Comparison of ENCODE assay signal across 38 cellular contexts in the genomic region with DNA sequence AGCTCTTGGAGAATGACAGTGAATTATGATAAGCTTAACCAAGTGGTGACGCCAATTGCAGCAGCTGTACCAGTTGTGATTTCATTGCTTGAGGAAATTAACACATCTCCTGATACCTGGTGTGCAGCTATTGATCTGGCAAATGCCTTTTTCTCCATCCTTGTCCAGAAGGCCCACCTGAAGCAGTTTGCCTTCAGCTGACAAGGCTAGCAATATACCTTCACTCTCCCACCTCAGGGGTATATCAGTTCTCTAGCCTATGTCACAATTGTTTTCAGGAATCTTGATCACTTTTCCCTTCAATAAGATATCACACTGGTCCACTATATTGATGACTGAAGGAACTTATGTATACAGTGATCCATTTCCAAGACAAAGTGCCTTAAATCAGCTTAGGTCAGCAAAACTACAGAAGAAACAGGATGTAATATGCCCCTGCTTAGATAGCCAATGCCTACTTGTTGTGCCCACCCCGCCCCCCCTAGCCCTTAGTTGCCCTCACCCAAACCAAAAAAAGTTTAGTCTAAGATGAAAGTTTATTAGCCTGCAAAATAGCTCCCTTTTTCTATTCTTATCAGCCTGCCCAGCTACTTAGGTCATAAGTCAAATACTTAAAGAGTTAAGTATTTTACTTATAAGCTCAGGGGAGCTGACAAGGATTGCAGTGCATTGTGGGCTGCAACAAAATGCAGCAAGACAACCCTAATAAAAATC. TPM values are rescaled to one million over a fixed set of nuclear protein-coding genes. Genes with fewer than 3 reads are reported as not detected.
"Had no signal": no experiment of that assay in that cellular context is flagged by ENCODE, and none has a peak within 500 bp of the region (broad histone marks: within the 10 kb centered on the region; RNA-seq: fewer than 3 reads in every experiment).

No MANE protein-coding gene starts in this region.

- H3K27me3 Mint-ChIP-seq: activated CD4-positive, alpha-beta T cell treated with anti-CD3 and anti-CD28 coated beads for 36 hours; activated naive CD8-positive, alpha-beta T cell treated with anti-CD3 and anti-CD28 coated beads for 36 hours; T-helper 17 cell had no signal

- FAIRE-seq: colon, endometrium, endothelial cell of umbilical vein had no signal

- H3K27ac Mint-ChIP-seq: activated CD4-positive, alpha-beta memory T cell treated with anti-CD3 and anti-CD28 coated beads for 36 hours; activated CD4-positive, alpha-beta T cell treated with anti-CD3 and anti-CD28 coated beads for 36 hours; activated CD4-positive, alpha-beta T cell treated with anti-CD3 and anti-CD28 coated beads, Interleukin-2, amount 10 ng/mL, durations not matched to agents 24 days and 14 days; activated CD8-positive, alpha-beta memory T cell treated with anti-CD3 and anti-CD28 coated beads, Interleukin-2, amount 10 ng/mL, durations not matched to agents 7 days and 5 days; activated CD8-positive, alpha-beta T cell treated with anti-CD3 and anti-CD28 coated beads, Interleukin-2, amount 10 ng/mL, durations not matched to agents 7 days and 5 days; activated naive CD4-positive, alpha-beta T cell treated with anti-CD3 and anti-CD28 coated beads for 36 hours; activated naive CD4-positive, alpha-beta T cell treated with anti-CD3 and anti-CD28 coated beads, Interleukin-2, amount 50 U/mL, for 24 hours; activated naive CD8-positive, alpha-beta T cell treated with anti-CD3 and anti-CD28 coated beads for 36 hours; activated naive CD8-positive, alpha-beta T cell treated with anti-CD3 and anti-CD28 coated beads, Interleukin-2, amount 50 U/mL, for 24 hours; activated T-helper 1 cell treated with anti-CD3 and anti-CD28 coated beads, Interleukin-12 subunit alpha, Interleukin-12 subunit beta, Interleukin-2, Interleukin-4 antibody, amounts not matched to agents 30 ng/mL and 10 ng/mL and 1 ng/mL, durations not matched to agents 14 hours and 24 hours and 36 hours; activated T-helper 2 cell treated with anti-CD3 and anti-CD28 coated beads, Interferon-gamma antibody, Interleukin-2, Interleukin-4, amounts not matched to agents 10 μg/mL and 5 μg/mL and 100 μg/mL, durations not matched to agents 14 hours and 24 hours and 36 hours; T-helper 17 cell had no signal

- H3K9me3 Mint-ChIP-seq: activated CD4-positive, alpha-beta T cell treated with anti-CD3 and anti-CD28 coated beads, Interleukin-2, amount 10 ng/mL, durations not matched to agents 24 days and 14 days; activated naive CD4-positive, alpha-beta T cell treated with anti-CD3 and anti-CD28 coated beads for 36 hours; activated naive CD8-positive, alpha-beta T cell treated with anti-CD3 and anti-CD28 coated beads for 36 hours; activated T-helper 1 cell treated with anti-CD3 and anti-CD28 coated beads, Interleukin-12 subunit alpha, Interleukin-12 subunit beta, Interleukin-2, Interleukin-4 antibody, amounts not matched to agents 30 ng/mL and 10 ng/mL and 1 ng/mL, durations not matched to agents 14 hours and 24 hours and 36 hours; activated T-helper 2 cell treated with anti-CD3 and anti-CD28 coated beads, Interferon-gamma antibody, Interleukin-2, Interleukin-4, amounts not matched to agents 10 μg/mL and 5 μg/mL and 100 μg/mL, durations not matched to agents 14 hours and 24 hours and 36 hours had no signal

- H3K4me3 Mint-ChIP-seq: activated CD4-positive, alpha-beta memory T cell treated with anti-CD3 and anti-CD28 coated beads for 36 hours; activated CD4-positive, alpha-beta T cell treated with anti-CD3 and anti-CD28 coated beads for 36 hours; activated CD4-positive, alpha-beta T cell treated with anti-CD3 and anti-CD28 coated beads, Interleukin-2, amount 10 ng/mL, durations not matched to agents 24 days and 14 days; activated CD8-positive, alpha-beta memory T cell treated with anti-CD3 and anti-CD28 coated beads, Interleukin-2, amount 10 ng/mL, durations not matched to agents 7 days and 5 days; activated CD8-positive, alpha-beta T cell treated with anti-CD3 and anti-CD28 coated beads, Interleukin-2, amount 10 ng/mL, durations not matched to agents 7 days and 5 days; activated naive CD4-positive, alpha-beta T cell treated with anti-CD3 and anti-CD28 coated beads for 36 hours; activated naive CD4-positive, alpha-beta T cell treated with anti-CD3 and anti-CD28 coated beads, Interleukin-2, amount 50 U/mL, for 24 hours; activated naive CD8-positive, alpha-beta T cell treated with anti-CD3 and anti-CD28 coated beads for 36 hours; activated naive CD8-positive, alpha-beta T cell treated with anti-CD3 and anti-CD28 coated beads, Interleukin-2, amount 50 U/mL, for 24 hours; activated T-helper 1 cell treated with anti-CD3 and anti-CD28 coated beads, Interleukin-12 subunit alpha, Interleukin-12 subunit beta, Interleukin-2, Interleukin-4 antibody, amounts not matched to agents 30 ng/mL and 10 ng/mL and 1 ng/mL, durations not matched to agents 14 hours and 24 hours and 36 hours; T-helper 17 cell had no signal

- H3K4me1 Mint-ChIP-seq: activated CD4-positive, alpha-beta T cell treated with anti-CD3 and anti-CD28 coated beads for 36 hours; activated CD4-positive, alpha-beta T cell treated with anti-CD3 and anti-CD28 coated beads, Interleukin-2, amount 10 ng/mL, durations not matched to agents 24 days and 14 days; activated CD8-positive, alpha-beta memory T cell treated with anti-CD3 and anti-CD28 coated beads, Interleukin-2, amount 10 ng/mL, durations not matched to agents 7 days and 5 days; activated naive CD4-positive, alpha-beta T cell treated with anti-CD3 and anti-CD28 coated beads, Interleukin-2, amount 50 U/mL, for 24 hours; activated naive CD8-positive, alpha-beta T cell treated with anti-CD3 and anti-CD28 coated beads for 36 hours; activated naive CD8-positive, alpha-beta T cell treated with anti-CD3 and anti-CD28 coated beads, Interleukin-2, amount 50 U/mL, for 24 hours; T-helper 17 cell had no signal

- H3K4me3 ChIP-seq: adrenal gland, body of pancreas, esophagus squamous epithelium, gastroesophageal sphincter, heart right ventricle had no signal

- DNase-seq: activated CD4-positive, alpha-beta memory T cell treated with anti-CD3 and anti-CD28 coated beads for 36 hours; activated CD4-positive, alpha-beta T cell treated with anti-CD3 and anti-CD28 coated beads for 36 hours; activated CD4-positive, alpha-beta T cell treated with anti-CD3 and anti-CD28 coated beads, Interleukin-2, amount 10 ng/mL, durations not matched to agents 24 days and 14 days; activated CD4-positive, CD25-positive, alpha-beta regulatory T cell; activated CD4-positive, CD25-positive, alpha-beta regulatory T cell treated with anti-CD3 and anti-CD28 coated beads, Interleukin-2, amount 50 U/mL, for 72 hours; activated CD8-positive, alpha-beta memory T cell treated with anti-CD3 and anti-CD28 coated beads, Interleukin-2, amount 10 ng/mL, durations not matched to agents 7 days and 5 days; activated CD8-positive, alpha-beta memory T cell treated with anti-CD3 and anti-CD28 coated beads, Interleukin-2, amount 50 U/mL, for 4 hours; activated CD8-positive, alpha-beta T cell treated with anti-CD3 and anti-CD28 coated beads, Interleukin-2, amount 10 ng/mL, durations not matched to agents 7 days and 5 days; activated effector memory CD4-positive, alpha-beta T cell treated with anti-CD3 and anti-CD28 coated beads, Interleukin-2, amount 50 U/mL, for 16 hours; activated naive CD4-positive, alpha-beta T cell treated with anti-CD3 and anti-CD28 coated beads for 36 hours; activated naive CD8-positive, alpha-beta T cell treated with anti-CD3 and anti-CD28 coated beads for 36 hours; activated naive CD8-positive, alpha-beta T cell treated with anti-CD3 and anti-CD28 coated beads, Interleukin-2, amount 50 U/mL, for 24 hours; activated T-cell treated with anti-CD3 and anti-CD28 coated beads, Interleukin-2, amount 50 U/mL, for 1 hour; activated T-cell treated with anti-CD3 and anti-CD28 coated beads, Interleukin-2, amount 50 U/mL, for 48 hours; adrenal gland; amygdala; aorta; body of pancreas; caudate nucleus; effector CD8-positive, alpha-beta T cell; esophagus squamous epithelium; foreskin melanocyte; heart right ventricle; T-helper 17 cell had no signal

- H3K4me1 ChIP-seq: adrenal gland, body of pancreas, esophagus squamous epithelium, gastroesophageal sphincter had no signal

- H3K9me3 ChIP-seq: adrenal gland, body of pancreas, esophagus squamous epithelium had no signal

- ATAC-seq: activated CD4-positive, alpha-beta T cell treated with anti-CD3 and anti-CD28 coated beads for 36 hours; activated CD8-positive, alpha-beta memory T cell treated with anti-CD3 and anti-CD28 coated beads, Interleukin-2, amount 10 ng/mL, durations not matched to agents 7 days and 5 days; activated CD8-positive, alpha-beta T cell treated with anti-CD3 and anti-CD28 coated beads, Interleukin-2, amount 10 ng/mL, durations not matched to agents 7 days and 5 days; activated naive CD8-positive, alpha-beta T cell treated with anti-CD3 and anti-CD28 coated beads, Interleukin-2, amount 50 U/mL, for 24 hours; body of pancreas; gastroesophageal sphincter; heart right ventricle; T-helper 17 cell had no signal

- H3K27me3 ChIP-seq: adrenal gland, body of pancreas, esophagus squamous epithelium, heart right ventricle had no signal

- H3K36me3 ChIP-seq: adrenal gland, esophagus squamous epithelium, gastroesophageal sphincter, heart right ventricle had no signal

- H3K36me3 Mint-ChIP-seq: activated CD4-positive, alpha-beta memory T cell treated with anti-CD3 and anti-CD28 coated beads for 36 hours; activated CD8-positive, alpha-beta memory T cell treated with anti-CD3 and anti-CD28 coated beads, Interleukin-2, amount 10 ng/mL, durations not matched to agents 7 days and 5 days; activated naive CD4-positive, alpha-beta T cell treated with anti-CD3 and anti-CD28 coated beads, Interleukin-2, amount 50 U/mL, for 24 hours; activated naive CD8-positive, alpha-beta T cell treated with anti-CD3 and anti-CD28 coated beads for 36 hours had no signal

- H3K27ac ChIP-seq: adrenal gland, body of pancreas, epithelial cell of prostate, esophagus squamous epithelium, gastroesophageal sphincter, heart right ventricle had no signal

RNA-seq across cellular contexts. Expression of a gene that starts 59.3 kb away (rescaled TPM):
- total RNA-seq: activated CD4-positive, alpha-beta memory T cell treated with anti-CD3 and anti-CD28 coated beads for 36 hours; activated CD4-positive, alpha-beta T cell treated with anti-CD3 and anti-CD28 coated beads for 36 hours; activated CD4-positive, alpha-beta T cell treated with anti-CD3 and anti-CD28 coated beads, Interleukin-2, amount 10 ng/mL, durations not matched to agents 24 days and 14 days; activated CD8-positive, alpha-beta memory T cell treated with anti-CD3 and anti-CD28 coated beads for 36 hours; activated CD8-positive, alpha-beta memory T cell treated with anti-CD3 and anti-CD28 coated beads, Interleukin-2, amount 10 ng/mL, durations not matched to agents 7 days and 5 days; activated CD8-positive, alpha-beta T cell treated with anti-CD3 and anti-CD28 coated beads, Interleukin-2, amount 10 ng/mL, durations not matched to agents 7 days and 5 days; activated naive CD4-positive, alpha-beta T cell treated with anti-CD3 and anti-CD28 coated beads for 36 hours; activated naive CD8-positive, alpha-beta T cell treated with anti-CD3 and anti-CD28 coated beads for 36 hours; activated T-helper 1 cell treated with anti-CD3 and anti-CD28 coated beads, Interleukin-12 subunit alpha, Interleukin-12 subunit beta, Interleukin-2, Interleukin-4 antibody, amounts not matched to agents 30 ng/mL and 10 ng/mL and 1 ng/mL, durations not matched to agents 14 hours and 24 hours and 36 hours; activated T-helper 2 cell treated with anti-CD3 and anti-CD28 coated beads, Interferon-gamma antibody, Interleukin-2, Interleukin-4, amounts not matched to agents 10 μg/mL and 5 μg/mL and 100 μg/mL, durations not matched to agents 14 hours and 24 hours and 36 hours; aorta; chondrocyte; endothelial cell of umbilical vein; esophagus squamous epithelium; fibroblast of lung; fibroblast of villous mesenchyme; gastroesophageal sphincter; glomerular endothelial cell; heart right ventricle; T-helper 17 cell had no signal
- polyA plus RNA-seq: adrenal gland, esophagus, fibroblast of lung, heart right ventricle had no signal
